1 cellular context compared by ENCODE assay signal in the genomic region with DNA sequence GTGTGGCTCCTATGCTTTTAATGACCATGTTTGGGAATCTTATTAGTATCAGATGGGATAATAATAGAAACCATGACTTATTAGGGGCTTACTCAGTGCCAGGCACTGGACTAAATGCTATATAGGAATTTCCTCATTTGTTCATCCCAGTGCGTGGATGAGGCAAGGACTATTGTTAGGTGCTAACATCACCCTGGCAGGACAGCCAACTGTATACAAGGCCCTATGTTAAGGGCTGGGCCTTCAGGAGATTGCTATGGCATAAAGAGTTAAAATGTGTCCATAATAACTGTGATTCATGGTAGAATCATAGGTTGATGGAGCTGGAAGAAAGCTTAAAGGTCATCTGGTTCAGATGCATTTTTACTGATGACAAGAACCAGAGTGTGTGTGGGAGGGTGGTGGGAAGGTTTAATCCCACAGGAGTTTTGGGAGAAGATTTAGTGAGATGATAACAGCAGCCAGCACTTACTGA.
TF ChIP-seq lines count a peak whose summit lies in the region.

No MANE protein-coding gene starts in this region.

TF ChIP-seq in SK-N-SH, 30 proteins besides CTCF, POLR2A, EP300 and RAD21 (continued from another document):
- TF ChIP-seq, protein P1, sequence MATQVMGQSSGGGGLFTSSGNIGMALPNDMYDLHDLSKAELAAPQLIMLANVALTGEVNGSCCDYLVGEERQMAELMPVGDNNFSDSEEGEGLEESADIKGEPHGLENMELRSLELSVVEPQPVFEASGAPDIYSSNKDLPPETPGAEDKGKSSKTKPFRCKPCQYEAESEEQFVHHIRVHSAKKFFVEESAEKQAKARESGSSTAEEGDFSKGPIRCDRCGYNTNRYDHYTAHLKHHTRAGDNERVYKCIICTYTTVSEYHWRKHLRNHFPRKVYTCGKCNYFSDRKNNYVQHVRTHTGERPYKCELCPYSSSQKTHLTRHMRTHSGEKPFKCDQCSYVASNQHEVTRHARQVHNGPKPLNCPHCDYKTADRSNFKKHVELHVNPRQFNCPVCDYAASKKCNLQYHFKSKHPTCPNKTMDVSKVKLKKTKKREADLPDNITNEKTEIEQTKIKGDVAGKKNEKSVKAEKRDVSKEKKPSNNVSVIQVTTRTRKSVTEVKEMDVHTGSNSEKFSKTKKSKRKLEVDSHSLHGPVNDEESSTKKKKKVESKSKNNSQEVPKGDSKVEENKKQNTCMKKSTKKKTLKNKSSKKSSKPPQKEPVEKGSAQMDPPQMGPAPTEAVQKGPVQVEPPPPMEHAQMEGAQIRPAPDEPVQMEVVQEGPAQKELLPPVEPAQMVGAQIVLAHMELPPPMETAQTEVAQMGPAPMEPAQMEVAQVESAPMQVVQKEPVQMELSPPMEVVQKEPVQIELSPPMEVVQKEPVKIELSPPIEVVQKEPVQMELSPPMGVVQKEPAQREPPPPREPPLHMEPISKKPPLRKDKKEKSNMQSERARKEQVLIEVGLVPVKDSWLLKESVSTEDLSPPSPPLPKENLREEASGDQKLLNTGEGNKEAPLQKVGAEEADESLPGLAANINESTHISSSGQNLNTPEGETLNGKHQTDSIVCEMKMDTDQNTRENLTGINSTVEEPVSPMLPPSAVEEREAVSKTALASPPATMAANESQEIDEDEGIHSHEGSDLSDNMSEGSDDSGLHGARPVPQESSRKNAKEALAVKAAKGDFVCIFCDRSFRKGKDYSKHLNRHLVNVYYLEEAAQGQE (IDR thresholded peaks at IDR 0.05; ENCODE audit: low read depth, low read length), result 0 out of 2 replicates have a peak, but pooled peaks have one; percentile 24
- TF ChIP-seq NFIC (IDR thresholded peaks at IDR 0.05; ENCODE audit: borderline replicate concordance) (peak; percentile 62), NRF1 (IDR thresholded peaks at IDR 0.05; ENCODE audit: low read depth, low read length) (no peak), POLR2AphosphoS5 (IDR thresholded peaks at IDR 0.05; ENCODE audit: low read depth, low read length) (peak; percentile 42; the same call in 1 of the 2 replicates), JUND (IDR thresholded peaks at IDR 0.05) (peak; percentile 80), RXRA (IDR thresholded peaks at IDR 0.05; ENCODE audit: borderline replicate concordance, low read depth) (peak; percentile 75; the same call in 1 of the 2 replicates)
- TF ChIP-seq, protein P2, sequence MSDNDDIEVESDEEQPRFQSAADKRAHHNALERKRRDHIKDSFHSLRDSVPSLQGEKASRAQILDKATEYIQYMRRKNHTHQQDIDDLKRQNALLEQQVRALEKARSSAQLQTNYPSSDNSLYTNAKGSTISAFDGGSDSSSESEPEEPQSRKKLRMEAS (IDR thresholded peaks at IDR 0.05; ENCODE audit: low read depth), result 0 out of 2 replicates have a peak, but pooled peaks have one; percentile 28
- TF ChIP-seq, protein P3, sequence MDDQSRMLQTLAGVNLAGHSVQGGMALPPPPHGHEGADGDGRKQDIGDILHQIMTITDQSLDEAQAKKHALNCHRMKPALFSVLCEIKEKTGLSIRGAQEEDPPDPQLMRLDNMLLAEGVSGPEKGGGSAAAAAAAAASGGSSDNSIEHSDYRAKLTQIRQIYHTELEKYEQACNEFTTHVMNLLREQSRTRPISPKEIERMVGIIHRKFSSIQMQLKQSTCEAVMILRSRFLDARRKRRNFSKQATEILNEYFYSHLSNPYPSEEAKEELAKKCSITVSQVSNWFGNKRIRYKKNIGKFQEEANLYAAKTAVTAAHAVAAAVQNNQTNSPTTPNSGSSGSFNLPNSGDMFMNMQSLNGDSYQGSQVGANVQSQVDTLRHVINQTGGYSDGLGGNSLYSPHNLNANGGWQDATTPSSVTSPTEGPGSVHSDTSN (IDR thresholded peaks at IDR 0.05), result peak; percentile 79
